21 cellular contexts compared by ENCODE assay signal in the genomic region with DNA sequence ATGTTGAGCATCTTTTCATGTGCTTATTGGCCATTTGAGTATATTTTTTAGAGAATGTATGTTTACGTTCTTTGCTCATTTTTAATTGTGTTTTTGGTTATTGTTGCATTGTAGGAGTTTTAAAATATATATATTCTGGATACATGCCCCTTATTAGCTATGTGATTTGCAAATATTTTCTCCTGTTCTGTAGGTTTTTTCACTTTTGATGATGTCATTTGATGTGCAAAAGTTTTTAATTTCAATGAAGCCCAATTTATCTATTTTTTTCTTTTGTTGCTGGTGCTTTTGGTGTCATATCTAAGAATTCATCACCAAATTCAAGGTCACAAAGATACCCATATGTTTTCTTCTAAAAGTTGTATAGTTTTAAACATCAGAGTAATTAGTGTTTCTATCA.
"Had no signal": no experiment of that assay in that cellular context is flagged by ENCODE, and none has a peak within 500 bp of the region (broad histone marks: within the 10 kb centered on the region; RNA-seq: fewer than 3 reads in every experiment).

No MANE protein-coding gene starts in this region.

- FAIRE-seq: endometrium, frontal cortex had no signal

- H2AFZ ChIP-seq: hepatocyte had no signal

- H3K4me2 ChIP-seq: hepatocyte had no signal

- H3K4me1 ChIP-seq: colonic mucosa, esophagus muscularis mucosa, foreskin keratinocyte, left lung, lower lobe of right lung had no signal

- H3K36me3 ChIP-seq: colonic mucosa, lower lobe of right lung had no signal

- DNase-seq: colonic mucosa; cortex of kidney; effector CD8-positive, alpha-beta T cell; effector memory CD8-positive, alpha-beta T cell; endodermal cell; foreskin keratinocyte; heart left ventricle; hypothalamus; immature natural killer cell; islet precursor cell; left cardiac atrium; left lung; left ventricle myocardium superior; lower lobe of right lung; mesenchymal stem cell; mucosa of descending colon had no signal

- H3K4me3 ChIP-seq: colonic mucosa, esophagus muscularis mucosa, gastroesophageal sphincter, heart left ventricle, hepatocyte, left lung, lower lobe of right lung, mucosa of descending colon had no signal

- H3K9me3 ChIP-seq: colonic mucosa, esophagus muscularis mucosa, gastroesophageal sphincter, heart left ventricle, left lung, lower lobe of right lung, mucosa of descending colon had no signal

- ATAC-seq: effector memory CD8-positive, alpha-beta T cell; foreskin keratinocyte; gastroesophageal sphincter; heart left ventricle; left cardiac atrium; left lung; left ventricle myocardium superior; lower lobe of right lung; mucosa of descending colon had no signal

- H3K27ac ChIP-seq: colonic mucosa, esophagus muscularis mucosa, foreskin keratinocyte, gastroesophageal sphincter, heart left ventricle, hepatocyte, left lung, lower lobe of right lung had no signal

- H3K27me3 ChIP-seq: colonic mucosa, esophagus muscularis mucosa, foreskin keratinocyte, gastroesophageal sphincter, hepatocyte, left lung had no signal
